ENCODE assay signal across 8 cellular contexts in genomic region chr6:474454-475185, GRCh38.
DNase-seq lines count a peak whose midpoint lies in the region; ATAC-seq and TF ChIP-seq lines count a peak whose summit lies in the region.

No MANE protein-coding gene starts in this region.

- H3K36me3 ChIP-seq in Peyer's patch: no peaks in the 10 kb centered on the region
- no peaks in the 10 kb centered on the region for H3K36me3 ChIP-seq in WERI-Rb-1

- ATAC-seq in GM18520 (IDR thresholded peaks at IDR 0.05; ENCODE audit: unreplicated experiment) (peak; percentile 64), HG02884 (IDR thresholded peaks at IDR 0.05; ENCODE audit: unreplicated experiment) (peak; percentile 72), omental fat pad (ENCODE audit: low FRiP score) (no peak)

- peak overlapping the region in 2 of 4 donors; percentile 39 to 42 for H3K27ac ChIP-seq in Peyer's patch
- H3K27ac ChIP-seq in WERI-Rb-1: no peak overlapping the region

- no peaks in the 10 kb centered on the region for H3K27me3 ChIP-seq in Peyer's patch
- H3K27me3 ChIP-seq in WERI-Rb-1 (ENCODE audit: insufficient read depth, low read depth, severe bottlenecking): no peaks in the 10 kb centered on the region

- peaks cover 0 to 9% (median 4%) of the 10 kb centered on the region in 4 donors for H3K4me1 ChIP-seq in Peyer's patch

- H3K9me3 ChIP-seq in Peyer's patch (no peaks in the 10 kb centered on the region), WERI-Rb-1 (ENCODE audit: severe bottlenecking) (no peaks in the 10 kb centered on the region)

- H3K4me3 ChIP-seq in Peyer's patch (no peak overlapping the region), WERI-Rb-1 (ENCODE audit: low read depth, low read length) (no peak overlapping the region)

- peak in 2 of 3 donors; percentile 86 to 93 for DNase-seq in Peyer's patch
- DNase-seq in activated effector memory CD4-positive, alpha-beta T cell treated with anti-CD3 and anti-CD28 coated beads, Interleukin-2, amount 50 U/mL, for 16 hours: peak; percentile 89
- peak; percentile 73 for DNase-seq in retina
- no peak for DNase-seq in omental fat pad (ENCODE audit: low spot score)
- no peak for DNase-seq in SHP77 (lab: John Stamatoyannopoulos, UW)
- no peak for DNase-seq in WERI-Rb-1

- TF ChIP-seq CTCF in Peyer's patch (IDR thresholded peaks at IDR 0.05): no peak
- TF ChIP-seq CTCF in omental fat pad (IDR thresholded peaks at IDR 0.05): no peak
- no peak for TF ChIP-seq CTCF in WERI-Rb-1 (IDR thresholded peaks at IDR 0.05; ENCODE audit: low read depth, low read length)

- no peak for TF ChIP-seq POLR2A in Peyer's patch (IDR thresholded peaks at IDR 0.05)

Comparison
In these comparisons a context has a peak if more than half of its experiments do, and no peak if none do; other contexts are left out.
1. DNase-seq: peak in Peyer's patch (2 of 3), activated effector memory CD4-positive, alpha-beta T cell treated with anti-CD3 and anti-CD28 coated beads, Interleukin-2, amount 50 U/mL, for 16 hours (single experiment) and retina (single experiment); none in omental fat pad (single experiment), SHP77 (0 of 2) and WERI-Rb-1 (single experiment).